11 cellular contexts compared by ENCODE assay signal in genomic region chr7:2173184-2173827, GRCh38. TPM values are rescaled to one million over a fixed set of nuclear protein-coding genes. Genes with fewer than 3 reads are reported as not detected.
A peak's percentile ranks its signal among the peaks of the same experiment; 100 is the strongest.
DNase-seq lines count a peak whose midpoint lies in the region; ATAC-seq, FAIRE-seq and TF ChIP-seq lines count a peak whose summit lies in the region.
"Had no signal": no experiment of that assay in that cellular context is flagged by ENCODE, and none has a peak within 500 bp of the region (broad histone marks: within the 10 kb centered on the region; RNA-seq: fewer than 3 reads in every experiment).

No MANE protein-coding gene starts in this region.

- TF ChIP-seq CTCF in brain microvascular endothelial cell (IDR thresholded peaks at IDR 0.05; ENCODE audit: low read depth, low read length, missing control alignments): no peak

- ATAC-seq in sciatic nerve: peak; percentile 7

- H3K4me3 ChIP-seq in brain microvascular endothelial cell (ENCODE audit: low read depth, low read length): no peak overlapping the region
- H3K4me3 ChIP-seq: HAP-1 had no signal

- peak overlapping the region; percentile 18 for H3K27ac ChIP-seq in brain microvascular endothelial cell

- H3K36me3 ChIP-seq in brain microvascular endothelial cell (replicated peaks): no peaks in the 10 kb centered on the region

- intact Hi-C loops in sciatic nerve (cut with DNase I): no loop called here

- FAIRE-seq in RCC 7860 (lab: Jason Lieb, UNC): no peak

- no peaks in the 10 kb centered on the region for H3K27me3 ChIP-seq in brain microvascular endothelial cell (replicated peaks)

- peak; percentile 73 for DNase-seq in NCI-H1105 treated with DMSO at 0.1 percent for 48 hours (lab: John Stamatoyannopoulos, UW)
- no peak for DNase-seq in NCI-H1105 (lab: John Stamatoyannopoulos, UW)
- peak; percentile 53 for DNase-seq in NCI-H1092 (lab: John Stamatoyannopoulos, UW)
- peak; percentile 11 for DNase-seq in brain microvascular endothelial cell
- no peak for DNase-seq in sciatic nerve (ENCODE audit: low spot score)
- no peak for DNase-seq in RCC 7860 (ENCODE audit: low spot score)
- DNase-seq in NCI-H446 treated with DMSO at 0.1 percent for 48 hours (lab: John Stamatoyannopoulos, UW): no peak
- no peak for DNase-seq in DMS79 (lab: John Stamatoyannopoulos, UW)
- DNase-seq: activated CD4-positive, alpha-beta T cell treated with anti-CD3 and anti-CD28 coated beads, Interleukin-2, amount 50 U/mL, for 1 hour; trophoblast cell had no signal

- in situ Hi-C loops in brain microvascular endothelial cell (cut with HindIII; ENCODE audit: low pct_ligation_motif_present, low sequenced_read_pairs): no loop called here

RNA-seq across cellular contexts. Expression of gene MAD1L1, which starts 59.4 kb away (rescaled TPM):
- total RNA-seq in sciatic nerve: 42.1 TPM

Comparison
In these comparisons a context has a peak if more than half of its experiments do, and no peak if none do; other contexts are left out.
1. DNase-seq: peak in NCI-H1105 treated with DMSO at 0.1 percent for 48 hours (single experiment), NCI-H1092 (single experiment) and brain microvascular endothelial cell (single experiment); none in NCI-H1105 (single experiment), sciatic nerve (single experiment), RCC 7860 (single experiment), NCI-H446 treated with DMSO at 0.1 percent for 48 hours (single experiment) and DMS79 (single experiment).